11 cellular contexts compared by ENCODE assay signal in genomic region chr20:62360854-62361798, GRCh38. TPM values are rescaled to one million over a fixed set of nuclear protein-coding genes. Genes with fewer than 3 reads are reported as not detected.
DNase-seq lines count a peak whose midpoint lies in the region; TF ChIP-seq lines count a peak whose summit lies in the region.
"Had no signal": no experiment of that assay in that cellular context is flagged by ENCODE, and none has a peak within 500 bp of the region (broad histone marks: within the 10 kb centered on the region; RNA-seq: fewer than 3 reads in every experiment).

No MANE protein-coding gene starts in this region.

- peak overlapping the region; percentile 18 for H3K23ac ChIP-seq in neuronal stem cell (ENCODE audit: low read depth, low read length, poor library complexity)

- H2AK5ac ChIP-seq in neuronal stem cell (ENCODE audit: low read depth, low read length): peak overlapping the region; percentile 96

- peak overlapping the region; percentile 74 for H3K27ac ChIP-seq in neuronal stem cell (replicated peaks; ENCODE audit: low read length)

- peaks cover 7% of the 10 kb centered on the region for H3K9me3 Mint-ChIP-seq in glutamatergic neuron (ENCODE audit: unreplicated experiment)
- H3K9me3 Mint-ChIP-seq in activated T-helper 1 cell treated with anti-CD3 and anti-CD28 coated beads, Interleukin-12 subunit alpha, Interleukin-12 subunit beta, Interleukin-2, Interleukin-4 antibody, amounts not matched to agents 30 ng/mL and 10 ng/mL and 1 ng/mL, durations not matched to agents 14 hours and 24 hours and 36 hours: no peaks in the 10 kb centered on the region

- H3K18ac ChIP-seq in neuronal stem cell (ENCODE audit: low read length): peak overlapping the region; percentile 88

- WGBS in neuronal stem cell (ENCODE audit: extremely low coverage in 2 of 2, insufficient read length in 2 of 2, insufficient replicate concordance in 1 of 2), 2 donors: no CpG with 5 or more reads among the region's 25 CpGs

- H2BK120ac ChIP-seq in neuronal stem cell (ENCODE audit: low read depth, low read length): peak overlapping the region; percentile 91

- no peaks in the 10 kb centered on the region for H3K36me3 Mint-ChIP-seq in glutamatergic neuron (ENCODE audit: unreplicated experiment)
- H3K36me3 Mint-ChIP-seq in activated T-helper 1 cell treated with anti-CD3 and anti-CD28 coated beads, Interleukin-12 subunit alpha, Interleukin-12 subunit beta, Interleukin-2, Interleukin-4 antibody, amounts not matched to agents 30 ng/mL and 10 ng/mL and 1 ng/mL, durations not matched to agents 14 hours and 24 hours and 36 hours (ENCODE audit: low read depth): no peaks in the 10 kb centered on the region
- H3K36me3 Mint-ChIP-seq: activated naive CD8-positive, alpha-beta T cell had no signal

- H4K8ac ChIP-seq in neuronal stem cell (ENCODE audit: low read depth, low read length): no peak overlapping the region

- H3K36me3 ChIP-seq in NT2/D1 (ENCODE audit: insufficient read depth, insufficient read length, low read length) (peaks cover 79% of the 10 kb centered on the region), neuronal stem cell (replicated peaks in 1 of 2; ENCODE audit: control insufficient read depth in 2 of 2, insufficient read depth in 2 of 2, low read length in 2 of 2) (peaks cover 4 to 9% of the 10 kb centered on the region in 2 donors)

- H3K4me1 ChIP-seq in NT2/D1 (ENCODE audit: insufficient read depth, insufficient read length): peaks cover 70% of the 10 kb centered on the region
- H3K4me1 ChIP-seq in neuronal stem cell (ENCODE audit: control insufficient read depth in 2 of 2, insufficient read depth in 1 of 2, low read depth in 1 of 2, low read length in 2 of 2): peaks cover 34 to 64% of the 10 kb centered on the region in 2 donors

- H2BK5ac ChIP-seq in neuronal stem cell (ENCODE audit: low read length): peak overlapping the region; percentile 96

- H3K9me3 ChIP-seq in NT2/D1 (ENCODE audit: insufficient read depth, low read length) (no peaks in the 10 kb centered on the region), neuronal stem cell (replicated peaks in 1 of 2; ENCODE audit: control insufficient read depth in 2 of 2, insufficient read depth in 1 of 2, low read depth in 1 of 2, low read length in 2 of 2) (no peaks in the 10 kb centered on the region)
- H3K9me3 ChIP-seq: MG63 had no signal

- H3K4me1 Mint-ChIP-seq in glutamatergic neuron (ENCODE audit: low read depth, unreplicated experiment): peaks cover 7% of the 10 kb centered on the region
- H3K4me1 Mint-ChIP-seq in activated T-helper 1 cell treated with anti-CD3 and anti-CD28 coated beads, Interleukin-12 subunit alpha, Interleukin-12 subunit beta, Interleukin-2, Interleukin-4 antibody, amounts not matched to agents 30 ng/mL and 10 ng/mL and 1 ng/mL, durations not matched to agents 14 hours and 24 hours and 36 hours (ENCODE audit: low read depth): no peaks in the 10 kb centered on the region
- H3K4me1 Mint-ChIP-seq: activated CD4-positive, alpha-beta T cell treated with anti-CD3 and anti-CD28 coated beads for 36 hours had no signal

- H3K4me2 ChIP-seq in neuronal stem cell (ENCODE audit: insufficient read depth, low read length, poor library complexity, severe bottlenecking): no peak overlapping the region

- peak overlapping the region; percentile 75 for H3K14ac ChIP-seq in neuronal stem cell (ENCODE audit: low read length)

- H3K27me3 ChIP-seq in NT2/D1 (ENCODE audit: insufficient read depth, insufficient read length) (no peaks in the 10 kb centered on the region), neuronal stem cell (ENCODE audit: control insufficient read depth in 3 of 3, insufficient read depth in 3 of 3, low read depth in 1 of 3, low read length in 3 of 3) (no peaks in the 10 kb centered on the region)
- H3K27me3 ChIP-seq: MG63 had no signal

- peak overlapping the region; percentile 37 for H3K4ac ChIP-seq in neuronal stem cell (ENCODE audit: low read length)

- H4K91ac ChIP-seq in neuronal stem cell (ENCODE audit: low read depth, low read length, poor library complexity): peak overlapping the region; percentile 90

- no peak overlapping the region for H2AFZ ChIP-seq in neuronal stem cell (ENCODE audit: low read length)

- H3K79me1 ChIP-seq in neuronal stem cell (ENCODE audit: low read depth, low read length): peaks cover 34% of the 10 kb centered on the region

- peak overlapping the region; percentile 60 for H2BK12ac ChIP-seq in neuronal stem cell (ENCODE audit: low read length)

- H3K4me3 ChIP-seq in NT2/D1 (ENCODE audit: insufficient read length, low read depth) (peak overlapping the region; percentile 11), neuronal stem cell (ENCODE audit: low read length in 2 of 2) (no peak overlapping the region)
- H3K4me3 ChIP-seq: MG63 had no signal

- peak; percentile 72 for DNase-seq in A172 (ENCODE audit: low spot score)
- no peak for DNase-seq in NT2/D1 (ENCODE audit: low read depth, low spot score)
- peak; percentile 19 for DNase-seq in glutamatergic neuron
- no peak for DNase-seq in neuronal stem cell (ENCODE audit: low spot score)
- no peak for DNase-seq in hippocampal formation (lab: John Stamatoyannopoulos, UW)
- DNase-seq in EL: no peak
- DNase-seq in NCI-H2081 treated with DMSO at 0.1 percent for 48 hours (lab: John Stamatoyannopoulos, UW): no peak
- DNase-seq in activated T-helper 1 cell treated with anti-CD3 and anti-CD28 coated beads, Interleukin-12 subunit alpha, Interleukin-12 subunit beta, Interleukin-2, Interleukin-4 antibody, amounts not matched to agents 30 ng/mL and 10 ng/mL and 1 ng/mL, durations not matched to agents 14 hours and 24 hours and 36 hours (ENCODE audit: low spot score): no peak
- DNase-seq: activated CD4-positive, alpha-beta T cell treated with anti-CD3 and anti-CD28 coated beads for 36 hours; MG63 had no signal

- H3K9ac ChIP-seq in NT2/D1 (ENCODE audit: insufficient read length, low read depth): peak overlapping the region; percentile 81
- peak overlapping the region; percentile 12 for H3K9ac ChIP-seq in neuronal stem cell (ENCODE audit: low read depth, low read length, poor library complexity)

- TF ChIP-seq CTCF in glutamatergic neuron (IDR thresholded peaks at IDR 0.05; ENCODE audit: partially characterized antibody, unreplicated experiment): no peak

- H3K27ac Mint-ChIP-seq in glutamatergic neuron (ENCODE audit: unreplicated experiment): no peak overlapping the region
- H3K27ac Mint-ChIP-seq in activated T-helper 1 cell treated with anti-CD3 and anti-CD28 coated beads, Interleukin-12 subunit alpha, Interleukin-12 subunit beta, Interleukin-2, Interleukin-4 antibody, amounts not matched to agents 30 ng/mL and 10 ng/mL and 1 ng/mL, durations not matched to agents 14 hours and 24 hours and 36 hours: no peak overlapping the region
- H3K27ac Mint-ChIP-seq: activated CD4-positive, alpha-beta T cell treated with anti-CD3 and anti-CD28 coated beads for 36 hours; activated naive CD8-positive, alpha-beta T cell had no signal

- H3K4me3 Mint-ChIP-seq in glutamatergic neuron (ENCODE audit: unreplicated experiment): no peak overlapping the region
- H3K4me3 Mint-ChIP-seq in activated T-helper 1 cell treated with anti-CD3 and anti-CD28 coated beads, Interleukin-12 subunit alpha, Interleukin-12 subunit beta, Interleukin-2, Interleukin-4 antibody, amounts not matched to agents 30 ng/mL and 10 ng/mL and 1 ng/mL, durations not matched to agents 14 hours and 24 hours and 36 hours: no peak overlapping the region
- H3K4me3 Mint-ChIP-seq: activated CD4-positive, alpha-beta T cell treated with anti-CD3 and anti-CD28 coated beads for 36 hours; activated naive CD8-positive, alpha-beta T cell had no signal

- peaks cover 5% of the 10 kb centered on the region for H3K27me3 Mint-ChIP-seq in glutamatergic neuron (ENCODE audit: unreplicated experiment)
- H3K27me3 Mint-ChIP-seq in activated T-helper 1 cell treated with anti-CD3 and anti-CD28 coated beads, Interleukin-12 subunit alpha, Interleukin-12 subunit beta, Interleukin-2, Interleukin-4 antibody, amounts not matched to agents 30 ng/mL and 10 ng/mL and 1 ng/mL, durations not matched to agents 14 hours and 24 hours and 36 hours (ENCODE audit: insufficient read depth): peaks cover 9% of the 10 kb centered on the region
- H3K27me3 Mint-ChIP-seq: activated naive CD8-positive, alpha-beta T cell had no signal

- peak overlapping the region; percentile 3 for H2BK15ac ChIP-seq in neuronal stem cell (ENCODE audit: low read length)

- intact Hi-C loops in activated T-helper 1 cell treated with anti-CD3 and anti-CD28 coated beads, Interleukin-12 subunit alpha, Interleukin-12 subunit beta, Interleukin-2, Interleukin-4 antibody, amounts not matched to agents 30 ng/mL and 10 ng/mL and 1 ng/mL, durations not matched to agents 14 hours and 24 hours and 36 hours (cut with micrococcal nuclease): no loop called here

RNA-seq across cellular contexts. Expression of gene LAMA5, which starts 6.0 kb away (rescaled TPM):
- total RNA-seq in A172 (2014; rRNA removed; shearing (Covaris generic)): 63.8 and 81.2 TPM in 2 replicates
- total RNA-seq in glutamatergic neuron (ENCODE audit: unreplicated experiment): 724 TPM
- 59.5 TPM for polyA plus RNA-seq in neuronal stem cell (2013, experiment 1 of 2)
- polyA plus RNA-seq in neuronal stem cell (2013, experiment 2 of 2): 57.4 TPM
- 0.83 and 1.2 TPM in 2 replicates for total RNA-seq in activated T-helper 1 cell treated with anti-CD3 and anti-CD28 coated beads, Interleukin-12 subunit alpha, Interleukin-12 subunit beta, Interleukin-2, Interleukin-4 antibody, amounts not matched to agents 30 ng/mL and 10 ng/mL and 1 ng/mL, durations not matched to agents 14 hours and 24 hours and 36 hours

RNA-seq across cellular contexts. Expression of gene RPS21, which starts 25.8 kb away (rescaled TPM):
- 2,286 and 2,536 TPM in 2 replicates for total RNA-seq in A172 (2014; rRNA removed; shearing (Covaris generic))
- total RNA-seq in glutamatergic neuron (ENCODE audit: unreplicated experiment): 829 TPM
- 3,158 TPM for polyA plus RNA-seq in neuronal stem cell (2013, experiment 1 of 2)
- 3,117 TPM for polyA plus RNA-seq in neuronal stem cell (2013, experiment 2 of 2)
- 1,907 and 1,920 TPM in 2 replicates for total RNA-seq in activated T-helper 1 cell treated with anti-CD3 and anti-CD28 coated beads, Interleukin-12 subunit alpha, Interleukin-12 subunit beta, Interleukin-2, Interleukin-4 antibody, amounts not matched to agents 30 ng/mL and 10 ng/mL and 1 ng/mL, durations not matched to agents 14 hours and 24 hours and 36 hours

RNA-seq across cellular contexts. Expression of gene CABLES2, which starts 46.0 kb away (rescaled TPM):
- total RNA-seq in A172 (2014; rRNA removed; shearing (Covaris generic)): 10.4 and 12.9 TPM in 2 replicates
- total RNA-seq in glutamatergic neuron (ENCODE audit: unreplicated experiment): 25.3 TPM
- 15.0 TPM for polyA plus RNA-seq in neuronal stem cell (2013, experiment 1 of 2)
- 14.9 TPM for polyA plus RNA-seq in neuronal stem cell (2013, experiment 2 of 2)
- total RNA-seq in activated T-helper 1 cell treated with anti-CD3 and anti-CD28 coated beads, Interleukin-12 subunit alpha, Interleukin-12 subunit beta, Interleukin-2, Interleukin-4 antibody, amounts not matched to agents 30 ng/mL and 10 ng/mL and 1 ng/mL, durations not matched to agents 14 hours and 24 hours and 36 hours: 12.9 and 15.7 TPM in 2 replicates

RNA-seq across cellular contexts. Expression of gene ADRM1, which starts 58.3 kb away (rescaled TPM):
- 329 and 402 TPM in 2 replicates for total RNA-seq in A172 (2014; rRNA removed; shearing (Covaris generic))
- total RNA-seq in glutamatergic neuron (ENCODE audit: unreplicated experiment): 74.8 TPM
- 69.1 TPM for polyA plus RNA-seq in neuronal stem cell (2013, experiment 1 of 2)
- 69.0 TPM for polyA plus RNA-seq in neuronal stem cell (2013, experiment 2 of 2)
- total RNA-seq in activated T-helper 1 cell treated with anti-CD3 and anti-CD28 coated beads, Interleukin-12 subunit alpha, Interleukin-12 subunit beta, Interleukin-2, Interleukin-4 antibody, amounts not matched to agents 30 ng/mL and 10 ng/mL and 1 ng/mL, durations not matched to agents 14 hours and 24 hours and 36 hours: 181 and 188 TPM in 2 replicates

Comparison
In these comparisons a context has a peak if more than half of its experiments do, and no peak if none do; other contexts are left out.
1. DNase-seq: peak in A172 (single experiment) and glutamatergic neuron (single experiment); none in NT2/D1 (single experiment), neuronal stem cell (single experiment), hippocampal formation (0 of 2), EL (single experiment), NCI-H2081 treated with DMSO at 0.1 percent for 48 hours (single experiment) and activated T-helper 1 cell treated with anti-CD3 and anti-CD28 coated beads, Interleukin-12 subunit alpha, Interleukin-12 subunit beta, Interleukin-2, Interleukin-4 antibody, amounts not matched to agents 30 ng/mL and 10 ng/mL and 1 ng/mL, durations not matched to agents 14 hours and 24 hours and 36 hours (single experiment).
2. RNA of gene LAMA5, which starts 6.0 kb away (total RNA-seq): 724 TPM in glutamatergic neuron (single experiment) and 63.8 to 81.2 TPM in A172; 0.83 to 1.2 TPM in activated T-helper 1 cell treated with anti-CD3 and anti-CD28 coated beads, Interleukin-12 subunit alpha, Interleukin-12 subunit beta, Interleukin-2, Interleukin-4 antibody, amounts not matched to agents 30 ng/mL and 10 ng/mL and 1 ng/mL, durations not matched to agents 14 hours and 24 hours and 36 hours; every median in the first group is over 10 times any median in the second.